Comparison of ENCODE assay signal across 14 cellular contexts in the genomic region with DNA sequence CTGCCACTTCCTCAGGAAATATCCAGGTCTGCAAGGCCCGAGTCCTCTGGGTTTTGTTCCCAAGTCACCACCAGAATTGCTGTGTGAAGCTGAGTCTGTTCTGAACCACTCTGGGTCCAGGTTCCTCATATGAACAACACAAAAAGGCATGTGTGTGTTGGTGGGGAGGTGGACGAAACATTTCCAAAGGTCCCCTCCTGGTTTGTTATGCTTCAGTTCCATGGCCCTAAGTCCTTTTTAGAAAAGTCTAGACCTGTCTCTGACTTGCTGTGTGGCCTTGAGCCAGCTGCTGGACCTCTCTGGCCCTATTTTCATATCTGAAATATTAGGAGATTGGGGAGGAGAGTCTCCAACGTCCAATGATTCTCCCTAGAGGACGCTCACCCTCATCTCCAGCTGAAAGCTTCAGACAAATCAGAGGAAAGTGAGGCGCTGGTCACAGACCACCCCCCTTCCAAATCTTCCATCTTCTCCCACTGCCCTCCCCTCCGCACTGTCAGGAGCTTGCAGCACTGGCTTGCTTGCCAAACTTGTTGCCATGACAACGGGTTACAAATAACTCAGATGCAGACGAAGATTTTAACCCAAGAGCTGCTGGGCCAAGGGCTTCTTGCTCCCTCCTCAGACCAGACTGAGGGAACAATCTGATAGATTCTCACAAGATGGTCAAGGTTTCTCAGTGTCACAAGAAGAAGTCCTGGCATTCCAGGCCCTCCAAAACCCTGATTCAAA.
DNase-seq lines count a peak whose midpoint lies in the region; ATAC-seq and TF ChIP-seq lines count a peak whose summit lies in the region.
"Had no signal": no experiment of that assay in that cellular context is flagged by ENCODE, and none has a peak within 500 bp of the region (broad histone marks: within the 10 kb centered on the region; RNA-seq: fewer than 3 reads in every experiment).

No MANE protein-coding gene starts in this region.

- H3K27ac ChIP-seq in thyroid gland = no peak overlapping the region
- H3K27ac ChIP-seq: left ventricle myocardium inferior, parathyroid adenoma had no signal

- no peaks in the 10 kb centered on the region for H3K36me3 Mint-ChIP-seq in WTC11

- intact Hi-C loops in thyroid gland (cut with DNase I) = no loop called here

- DNase-seq in NCI-H748 (lab: John Stamatoyannopoulos, UW; ENCODE audit: unreplicated experiment) (peak; percentile 12), NCI-H748 treated with DMSO at 0.1 percent for 48 hours (lab: John Stamatoyannopoulos, UW) (no peak), WTC11 (ENCODE audit: low spot score) (peak; percentile 9), foreskin fibroblast (peak; percentile 4 to 42), thyroid gland (peak; percentile 1 to 3), ureter (ENCODE audit: low spot score) (no peak), T-helper 9 cell (no peak)
- DNase-seq: GF-D8; left ventricle myocardium inferior; stimulated activated CD4-positive, alpha-beta T cell treated with anti-CD3 and anti-CD28 coated beads, Interleukin-4, amount 100 ng/mL, for 4 hours had no signal

- peaks cover 3% of the 10 kb centered on the region; the same call in 1 of the 2 replicates for H3K4me1 Mint-ChIP-seq in WTC11
- H3K4me1 Mint-ChIP-seq: activated T-helper 17 cell treated with anti-CD3 and anti-CD28 coated beads, Interleukin-2, amount 50 U/mL, for 72 hours had no signal

- H3K27ac Mint-ChIP-seq in WTC11 = no peak overlapping the region
- H3K27ac Mint-ChIP-seq: activated T-helper 17 cell treated with anti-CD3 and anti-CD28 coated beads, Interleukin-2, amount 50 U/mL, for 72 hours had no signal

- no peaks in the 10 kb centered on the region for H3K4me1 ChIP-seq in thyroid gland
- H3K4me1 ChIP-seq: left ventricle myocardium inferior, parathyroid adenoma had no signal

- H3K36me3 ChIP-seq in thyroid gland = no peaks in the 10 kb centered on the region
- H3K36me3 ChIP-seq: left ventricle myocardium inferior had no signal

- TF ChIP-seq POLR2A in thyroid gland (IDR thresholded peaks at IDR 0.05) = no peak

- CTCF ChIA-PET in WTC11 (lab: Charles Lee) = no interaction called here

- WGBS in thyroid gland, 2 donors = 15 to 24% methylated on average over 6 to 7 of the region's 8 CpGs

- TF ChIP-seq CTCF in WTC11 (IDR thresholded peaks at IDR 0.05) (no peak), foreskin fibroblast (IDR thresholded peaks at IDR 0.05; ENCODE audit: low read depth, low read length) (no peak), thyroid gland (IDR thresholded peaks at IDR 0.05) (no peak)

- H3K9me3 Mint-ChIP-seq in WTC11 = peaks cover 6% of the 10 kb centered on the region
- H3K9me3 Mint-ChIP-seq: activated T-helper 17 cell treated with anti-CD3 and anti-CD28 coated beads, Interleukin-2, amount 50 U/mL, for 72 hours had no signal

- POLR2A ChIA-PET in WTC11 (lab: Charles Lee) = no interaction called here

- no peak overlapping the region for H3K4me3 Mint-ChIP-seq in WTC11
- H3K4me3 Mint-ChIP-seq: activated T-helper 17 cell treated with anti-CD3 and anti-CD28 coated beads, Interleukin-2, amount 50 U/mL, for 72 hours had no signal

- H3K27me3 Mint-ChIP-seq in WTC11 (ENCODE audit: low read depth) = no peaks in the 10 kb centered on the region
- H3K27me3 Mint-ChIP-seq: activated T-helper 17 cell treated with anti-CD3 and anti-CD28 coated beads, Interleukin-2, amount 50 U/mL, for 72 hours had no signal

- no peaks in the 10 kb centered on the region for H3K9me3 ChIP-seq in thyroid gland
- H3K9me3 ChIP-seq: left ventricle myocardium inferior had no signal

- ATAC-seq in WTC11 = peak; percentile 44; the same call in 1 of the 2 replicates
- ATAC-seq in HG03457 (IDR thresholded peaks at IDR 0.05; ENCODE audit: unreplicated experiment) = no peak
- ATAC-seq: activated CD4-positive, CD25-positive, alpha-beta regulatory T cell treated with anti-CD3 and anti-CD28 coated beads, Interleukin-2, amount 50 U/mL, for 24 hours; activated T-helper 17 cell treated with anti-CD3 and anti-CD28 coated beads, Interleukin-2, amount 50 U/mL, for 72 hours had no signal

- H3K27me3 ChIP-seq in thyroid gland = no peaks in the 10 kb centered on the region

- H3K4me3 ChIP-seq in foreskin fibroblast (ENCODE audit: low read depth in 1 of 2, low read length in 2 of 2) (no peak overlapping the region), thyroid gland (replicated peaks in 1 of 3) (no peak overlapping the region)
- H3K4me3 ChIP-seq: left ventricle myocardium inferior had no signal

TF ChIP-seq in WTC11, 78 proteins besides CTCF, POLR2A, EP300 and RAD21:
- TF ChIP-seq ZNF512 (CRISPR knock-in tag; IDR thresholded peaks at IDR 0.05; ENCODE audit: borderline replicate concordance) = no peak
- TF ChIP-seq MXD4 (CRISPR knock-in tag; IDR thresholded peaks at IDR 0.05; ENCODE audit: borderline replicate concordance) = no peak
- TF ChIP-seq CBFB (CRISPR knock-in tag; IDR thresholded peaks at IDR 0.05; ENCODE audit: low read depth) = no peak
- no peak for TF ChIP-seq NR1H2 (CRISPR knock-in tag; IDR thresholded peaks at IDR 0.05)
- no peak for TF ChIP-seq RELA (CRISPR knock-in tag; IDR thresholded peaks at IDR 0.05; ENCODE audit: borderline replicate concordance)
- no peak for TF ChIP-seq SOX15 (CRISPR knock-in tag; IDR thresholded peaks at IDR 0.05)
- TF ChIP-seq HMGXB4 (CRISPR knock-in tag; IDR thresholded peaks at IDR 0.05) = no peak
- no peak for TF ChIP-seq CREB1 (CRISPR knock-in tag; IDR thresholded peaks at IDR 0.05)
- TF ChIP-seq, protein P1, sequence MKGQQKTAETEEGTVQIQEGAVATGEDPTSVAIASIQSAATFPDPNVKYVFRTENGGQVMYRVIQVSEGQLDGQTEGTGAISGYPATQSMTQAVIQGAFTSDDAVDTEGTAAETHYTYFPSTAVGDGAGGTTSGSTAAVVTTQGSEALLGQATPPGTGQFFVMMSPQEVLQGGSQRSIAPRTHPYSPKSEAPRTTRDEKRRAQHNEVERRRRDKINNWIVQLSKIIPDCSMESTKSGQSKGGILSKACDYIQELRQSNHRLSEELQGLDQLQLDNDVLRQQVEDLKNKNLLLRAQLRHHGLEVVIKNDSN (CRISPR knock-in tag; IDR thresholded peaks at IDR 0.05) = no peak
- TF ChIP-seq JAZF1 (CRISPR knock-in tag; IDR thresholded peaks at IDR 0.05) = no peak
- TF ChIP-seq TEAD4 (CRISPR knock-in tag; IDR thresholded peaks at IDR 0.05) = no peak
- TF ChIP-seq ATF2 (CRISPR knock-in tag; IDR thresholded peaks at IDR 0.05; ENCODE audit: borderline replicate concordance, low read depth) = no peak
- TF ChIP-seq SMAD3 (CRISPR knock-in tag; IDR thresholded peaks at IDR 0.05; ENCODE audit: borderline replicate concordance) = no peak

Comparison
In these comparisons a context has a peak if more than half of its experiments do, and no peak if none do; other contexts are left out.
1. DNase-seq: peak in NCI-H748 (single experiment), WTC11 (single experiment), foreskin fibroblast (2 of 2) and thyroid gland (2 of 2); none in NCI-H748 treated with DMSO at 0.1 percent for 48 hours (single experiment), ureter (single experiment) and T-helper 9 cell (single experiment).